ENCODE assay signal across 12 cellular contexts in the genomic region with DNA sequence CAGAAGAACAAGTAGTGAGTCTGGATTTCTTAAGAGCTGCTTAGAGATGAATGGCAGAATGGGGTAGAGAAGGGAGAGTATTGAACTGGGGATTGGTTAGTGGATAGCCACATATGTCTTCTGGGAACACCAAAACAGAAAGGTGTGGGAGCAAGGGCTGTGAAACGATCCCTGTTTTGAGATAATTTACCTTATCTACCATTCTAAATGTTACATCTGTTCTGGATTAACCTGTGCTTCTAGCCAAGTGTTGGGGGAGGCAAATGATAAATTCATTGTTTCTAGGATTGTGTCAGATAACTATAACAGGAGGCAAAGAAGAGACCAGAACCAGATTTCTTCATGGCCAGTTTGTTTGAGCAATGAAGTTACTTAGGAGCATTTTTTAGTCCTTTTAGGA.
"Had no signal": no experiment of that assay in that cellular context is flagged by ENCODE, and none has a peak within 500 bp of the region (broad histone marks: within the 10 kb centered on the region; RNA-seq: fewer than 3 reads in every experiment).

No MANE protein-coding gene starts in this region.

- H3K4me3 ChIP-seq: neural progenitor cell, SK-N-MC, transverse colon had no signal

- DNase-seq: activated CD4-positive, CD25-positive, alpha-beta regulatory T cell; activated CD8-positive, alpha-beta memory T cell treated with anti-CD3 and anti-CD28 coated beads, Interleukin-2, amount 10 ng/mL, durations not matched to agents 7 days and 5 days; activated gamma-delta T cell; activated naive CD8-positive, alpha-beta T cell treated with anti-CD3 and anti-CD28 coated beads, Interleukin-2, amount 10 ng/mL, durations not matched to agents 7 days and 5 days; activated T-cell treated with anti-CD3 and anti-CD28 coated beads, Interleukin-2, amount 50 U/mL, for 4 hours; aorta; retina; small intestine; transverse colon had no signal

- H3K4me1 ChIP-seq: neural progenitor cell had no signal

- H3K9me3 ChIP-seq: transverse colon had no signal

- H3K27ac Mint-ChIP-seq: activated CD8-positive, alpha-beta memory T cell treated with anti-CD3 and anti-CD28 coated beads, Interleukin-2, amount 10 ng/mL, durations not matched to agents 7 days and 5 days; activated naive CD8-positive, alpha-beta T cell treated with anti-CD3 and anti-CD28 coated beads, Interleukin-2, amount 10 ng/mL, durations not matched to agents 7 days and 5 days; neural progenitor cell had no signal

- H3K36me3 ChIP-seq: neural progenitor cell had no signal

- H3K4me2 ChIP-seq: neural progenitor cell had no signal

- ATAC-seq: activated CD8-positive, alpha-beta memory T cell treated with anti-CD3 and anti-CD28 coated beads, Interleukin-2, amount 10 ng/mL, durations not matched to agents 7 days and 5 days; activated T-cell treated with anti-CD3 and anti-CD28 coated beads, Interleukin-2, amount 50 U/mL, for 4 hours had no signal

- H3K4me3 Mint-ChIP-seq: activated CD8-positive, alpha-beta memory T cell treated with anti-CD3 and anti-CD28 coated beads, Interleukin-2, amount 10 ng/mL, durations not matched to agents 7 days and 5 days; activated naive CD8-positive, alpha-beta T cell treated with anti-CD3 and anti-CD28 coated beads, Interleukin-2, amount 10 ng/mL, durations not matched to agents 7 days and 5 days; activated T-cell treated with anti-CD3 and anti-CD28 coated beads, Interleukin-2, amount 50 U/mL, for 4 hours; neural progenitor cell had no signal

- H3K27ac ChIP-seq: neural progenitor cell, parathyroid adenoma, SK-N-MC, transverse colon had no signal

- H3K4me1 Mint-ChIP-seq: neural progenitor cell had no signal

- H3K27me3 Mint-ChIP-seq: activated CD8-positive, alpha-beta memory T cell treated with anti-CD3 and anti-CD28 coated beads, Interleukin-2, amount 10 ng/mL, durations not matched to agents 7 days and 5 days; activated naive CD8-positive, alpha-beta T cell treated with anti-CD3 and anti-CD28 coated beads, Interleukin-2, amount 10 ng/mL, durations not matched to agents 7 days and 5 days had no signal

- H3K9ac ChIP-seq: neural progenitor cell, parathyroid adenoma had no signal

- H3K9me3 Mint-ChIP-seq: activated naive CD8-positive, alpha-beta T cell treated with anti-CD3 and anti-CD28 coated beads, Interleukin-2, amount 10 ng/mL, durations not matched to agents 7 days and 5 days; activated T-cell treated with anti-CD3 and anti-CD28 coated beads, Interleukin-2, amount 50 U/mL, for 4 hours; neural progenitor cell had no signal

- H3K27me3 ChIP-seq: neural progenitor cell, transverse colon had no signal
